In the genomic region with DNA sequence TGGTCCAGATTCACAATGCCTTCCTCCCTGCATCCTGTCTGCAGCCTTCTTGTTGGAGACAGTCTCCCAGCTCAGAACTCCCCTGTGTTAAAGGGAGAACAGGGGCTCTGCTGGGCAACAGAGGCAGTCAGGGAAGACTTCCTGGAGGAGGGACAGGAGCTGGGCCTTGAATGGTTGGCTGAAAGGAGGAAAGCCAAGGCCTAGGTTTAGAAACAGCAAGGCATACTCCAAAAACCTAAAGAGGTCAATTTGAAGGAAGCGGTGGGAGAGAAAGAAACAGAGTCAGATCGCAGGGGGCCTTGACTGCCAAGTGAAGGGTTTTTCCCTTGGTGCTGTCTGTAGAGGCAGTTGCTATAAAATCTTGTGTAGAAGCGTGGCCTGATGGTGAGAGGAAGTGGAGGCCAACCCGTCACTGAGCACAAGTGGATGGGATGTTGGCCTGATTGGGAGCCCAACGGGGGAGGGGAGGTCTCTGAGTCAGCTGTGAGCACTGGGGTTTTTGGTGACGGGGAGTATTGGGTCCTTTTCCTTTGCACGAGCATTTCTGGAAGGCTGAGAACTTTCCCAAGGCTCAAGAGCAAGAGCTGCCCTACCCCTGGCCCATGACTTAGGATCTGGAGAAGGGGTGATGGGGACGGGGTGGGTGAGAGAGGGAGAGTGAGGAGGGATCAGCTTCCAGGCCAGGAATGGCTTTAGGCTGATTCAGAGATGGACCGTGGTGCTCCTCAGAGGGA, we compare ENCODE assay signal across 23 cellular contexts. TPM values are rescaled to one million over a fixed set of nuclear protein-coding genes. Genes with fewer than 3 reads are reported as not detected.
DNase-seq lines count a peak whose midpoint lies in the region; ATAC-seq and TF ChIP-seq lines count a peak whose summit lies in the region.
"Had no signal": no experiment of that assay in that cellular context is flagged by ENCODE, and none has a peak within 500 bp of the region (broad histone marks: within the 10 kb centered on the region; RNA-seq: fewer than 3 reads in every experiment).

No MANE protein-coding gene starts in this region.

- no peaks in the 10 kb centered on the region for H3K4me1 ChIP-seq in sigmoid colon
- no peaks in the 10 kb centered on the region for H3K4me1 ChIP-seq in stomach
- no peaks in the 10 kb centered on the region for H3K4me1 ChIP-seq in upper lobe of left lung
- H3K4me1 ChIP-seq: HAP-1 had no signal

- no peak overlapping the region for H3K27ac Mint-ChIP-seq in naive thymus-derived CD8-positive, alpha-beta T cell

- H3K36me3 ChIP-seq in H7 (replicated peaks; ENCODE audit: control insufficient read depth, insufficient read depth, low read length) (no peaks in the 10 kb centered on the region), sigmoid colon (no peaks in the 10 kb centered on the region), stomach (no peaks in the 10 kb centered on the region), upper lobe of left lung (no peaks in the 10 kb centered on the region)
- H3K36me3 ChIP-seq: HAP-1, MG63 had no signal

- DNase-seq in H7 = peak; percentile 51
- DNase-seq in NB4 (ENCODE audit: low read depth) = peak; percentile 59
- peak; percentile 64 for DNase-seq in coronary artery (ENCODE audit: low spot score)
- DNase-seq in sigmoid colon = peak; percentile 38
- DNase-seq in stomach = no peak
- no peak for DNase-seq in upper lobe of left lung
- DNase-seq in naive thymus-derived CD8-positive, alpha-beta T cell = no peak
- DNase-seq: AML-193, DMS79, IMR-90, Karpas-422, MG63, NCI-H1092 treated with DMSO at 0.1 percent for 48 hours, NCI-H146, NCI-H2029 treated with DMSO at 0.1 percent for 48 hours, NCI-H2171 treated with DMSO at 0.1 percent for 48 hours, NCI-H446, SHP77 had no signal

- no peak for ATAC-seq in upper lobe of left lung (ENCODE audit: low FRiP score in 2 of 2)
- no peak for ATAC-seq in naive thymus-derived CD8-positive, alpha-beta T cell

- peaks cover 0 to 2% (median 0%) of the 10 kb centered on the region in 9 donors for H3K9me3 Mint-ChIP-seq in naive thymus-derived CD8-positive, alpha-beta T cell

- H3K9me3 ChIP-seq in sigmoid colon (no peaks in the 10 kb centered on the region), stomach (no peaks in the 10 kb centered on the region), upper lobe of left lung (no peaks in the 10 kb centered on the region)
- H3K9me3 ChIP-seq: HAP-1, MG63 had no signal

- H3K27me3 ChIP-seq in H7 (ENCODE audit: control insufficient read depth, insufficient read depth, low read length) (no peaks in the 10 kb centered on the region), sigmoid colon (peaks cover 0 to 16% (median 0%) of the 10 kb centered on the region in 3 donors), stomach (peaks cover 0 to 26% (median 0%) of the 10 kb centered on the region in 3 donors), upper lobe of left lung (no peaks in the 10 kb centered on the region)
- H3K27me3 ChIP-seq: MG63 had no signal

- peaks cover 0 to 1% (median 0%) of the 10 kb centered on the region in 4 donors for H3K4me1 Mint-ChIP-seq in naive thymus-derived CD8-positive, alpha-beta T cell

- TF ChIP-seq EP300 in sigmoid colon (IDR thresholded peaks at IDR 0.05) = no peak
- no peak for TF ChIP-seq EP300 in stomach (IDR thresholded peaks at IDR 0.05)
- TF ChIP-seq EP300 in upper lobe of left lung (IDR thresholded peaks at IDR 0.05) = no peak

- peaks cover 0 to 8% (median 3%) of the 10 kb centered on the region in 5 donors for H3K27me3 Mint-ChIP-seq in naive thymus-derived CD8-positive, alpha-beta T cell

- POLR2A ChIA-PET in naive thymus-derived CD8-positive, alpha-beta T cell (lab: Charles Lee) = no interaction called here

- no peak for TF ChIP-seq CTCF in NB4 (IDR thresholded peaks at IDR 0.05; ENCODE audit: low read depth, low read length)
- TF ChIP-seq CTCF in coronary artery (IDR thresholded peaks at IDR 0.05) = no peak
- TF ChIP-seq CTCF in sigmoid colon (IDR thresholded peaks at IDR 0.05) = no peak
- TF ChIP-seq CTCF in stomach (IDR thresholded peaks at IDR 0.05) = no peak
- TF ChIP-seq CTCF in upper lobe of left lung (IDR thresholded peaks at IDR 0.05) = no peak

- H3K4me3 Mint-ChIP-seq in naive thymus-derived CD8-positive, alpha-beta T cell = no peak overlapping the region

- 78 to 79% methylated on average over 9 of the region's 9 CpGs for WGBS in sigmoid colon, 2 donors
- WGBS in stomach, 5 donors = 80 to 91% (median 90%) methylated on average over 9 of the region's 9 CpGs
- WGBS in upper lobe of left lung, 2 donors = 84% methylated on average over 9 of the region's 9 CpGs

- TF ChIP-seq POLR2A in NB4 (IDR thresholded peaks at IDR 0.05; ENCODE audit: extremely low read depth, insufficient read length) (no peak), sigmoid colon (IDR thresholded peaks at IDR 0.05) (no peak), stomach (IDR thresholded peaks at IDR 0.05) (no peak), upper lobe of left lung (IDR thresholded peaks at IDR 0.05) (no peak)

- intact Hi-C loops in sigmoid colon (cut with DNase I) (no loop called here), stomach (cut with DNase I; ENCODE audit: low total_unique reads) (no loop called here)

- H3K4me3 ChIP-seq in H7 (ENCODE audit: insufficient read depth, low read depth, low read length) = no peak overlapping the region
- no peak overlapping the region for H3K4me3 ChIP-seq in NB4 (ENCODE audit: low read depth, low read length)
- H3K4me3 ChIP-seq in coronary artery = no peak overlapping the region
- no peak overlapping the region for H3K4me3 ChIP-seq in sigmoid colon
- H3K4me3 ChIP-seq in stomach = no peak overlapping the region
- H3K4me3 ChIP-seq in upper lobe of left lung = no peak overlapping the region
- H3K4me3 ChIP-seq: HAP-1, MG63, SK-N-MC had no signal

- H3K36me3 Mint-ChIP-seq in naive thymus-derived CD8-positive, alpha-beta T cell = no peaks in the 10 kb centered on the region

- H3K27ac ChIP-seq in coronary artery = no peak overlapping the region
- no peak overlapping the region for H3K27ac ChIP-seq in sigmoid colon
- no peak overlapping the region for H3K27ac ChIP-seq in stomach
- no peak overlapping the region for H3K27ac ChIP-seq in upper lobe of left lung
- H3K27ac ChIP-seq: C4-2B, SK-N-MC had no signal

RNA-seq across cellular contexts. Expression of a gene that starts 41.7 kb away (rescaled TPM):
- total RNA-seq in H7 (2014; rRNA removed; shearing (Covaris generic)) = not detected in 2 replicates
- total RNA-seq in sigmoid colon = not detected
- not detected for polyA plus RNA-seq in sigmoid colon
- total RNA-seq in stomach = not detected
- not detected for polyA plus RNA-seq in stomach
- total RNA-seq in upper lobe of left lung = not detected
- total RNA-seq in naive thymus-derived CD8-positive, alpha-beta T cell = not detected
- polyA plus RNA-seq in naive thymus-derived CD8-positive, alpha-beta T cell = not detected
- total RNA-seq: IMR-90, OCI-LY7, RPMI7951 had no signal
- polyA plus RNA-seq: IMR-90 had no signal

Comparison
In these comparisons a context has a peak if more than half of its experiments do, and no peak if none do; other contexts are left out.
1. DNase-seq: peak in H7 (single experiment), NB4 (single experiment), coronary artery (single experiment) and sigmoid colon (single experiment); none in stomach (single experiment), upper lobe of left lung (0 of 2) and naive thymus-derived CD8-positive, alpha-beta T cell (0 of 10).